Comparison of ENCODE assay signal across 8 cellular contexts in genomic region chr3:49805884-49806701, GRCh38. TPM values are rescaled to one million over a fixed set of nuclear protein-coding genes. Genes with fewer than 3 reads are reported as not detected.
DNase-seq lines count a peak whose midpoint lies in the region; ATAC-seq and TF ChIP-seq lines count a peak whose summit lies in the region.

No MANE protein-coding gene starts in this region.

- TF ChIP-seq CTCF in nephron (IDR thresholded peaks at IDR 0.05; ENCODE audit: unreplicated experiment in 3 of 3): no peak

- H3K27me3 Mint-ChIP-seq in nephron (ENCODE audit: low read depth): peaks cover 12% of the 10 kb centered on the region

- H3K9me3 Mint-ChIP-seq in nephron: no peaks in the 10 kb centered on the region

- peak; percentile 36 to 92 for DNase-seq in dermis microvascular lymphatic vessel endothelial cell (ENCODE audit: low read depth in 2 of 2)
- DNase-seq in NCI-H1694 treated with DMSO at 0.1 percent for 48 hours (lab: John Stamatoyannopoulos, UW): no peak
- no peak for DNase-seq in kidney tubule cell (ENCODE audit: low spot score)

- H3K27ac Mint-ChIP-seq in nephron: peak overlapping the region; percentile 100

- H3K9me3 ChIP-seq in BLaER1 (no peaks in the 10 kb centered on the region), KOPT-K1 (ENCODE audit: insufficient read depth, low read length, poor library complexity, severe bottlenecking) (no peaks in the 10 kb centered on the region)

- H3K4me3 ChIP-seq in BLaER1: peak overlapping the region; percentile 64

- H3K36me3 Mint-ChIP-seq in nephron (ENCODE audit: low read depth): peaks cover 3% of the 10 kb centered on the region

- ATAC-seq in GM18511 (IDR thresholded peaks at IDR 0.05; ENCODE audit: unreplicated experiment) (no peak), HG03159 (IDR thresholded peaks at IDR 0.05; ENCODE audit: unreplicated experiment) (no peak)

- H3K9ac ChIP-seq in BLaER1: peak overlapping the region; percentile 99

- peak overlapping the region; percentile 97 for H3K4me2 ChIP-seq in BLaER1

- H3K4me1 Mint-ChIP-seq in nephron: peaks cover 43% of the 10 kb centered on the region

- H3K27me3 ChIP-seq in BLaER1: peaks cover 13% of the 10 kb centered on the region

- peak overlapping the region; percentile 86 to 90 (median 88) for H3K4me3 Mint-ChIP-seq in nephron

- H4K20me1 ChIP-seq in BLaER1: no peaks in the 10 kb centered on the region

- peaks cover 79% of the 10 kb centered on the region for H3K4me1 ChIP-seq in BLaER1

- peaks cover 30% of the 10 kb centered on the region for H3K36me3 ChIP-seq in BLaER1
- peaks cover 22% of the 10 kb centered on the region; the same call in 1 of the 2 replicates for H3K36me3 ChIP-seq in KOPT-K1 (ENCODE audit: insufficient read depth, low read length)

- peak overlapping the region; percentile 100 for H3K27ac ChIP-seq in BLaER1
- peak overlapping the region; percentile 96 for H3K27ac ChIP-seq in KOPT-K1 (ENCODE audit: low read depth, low read length, poor library complexity, severe bottlenecking)

RNA-seq across cellular contexts. Expression of gene INKA1, which starts 3.0 kb away (rescaled TPM):
- total RNA-seq in dermis microvascular lymphatic vessel endothelial cell: 13.6 and 15.0 TPM in 2 replicates

RNA-seq across cellular contexts. Expression of gene CDHR4, which starts 6.4 kb away (rescaled TPM):
- total RNA-seq in dermis microvascular lymphatic vessel endothelial cell: not detected in 2 replicates

RNA-seq across cellular contexts. Expression of gene UBA7, which starts 7.7 kb away (rescaled TPM):
- 21.6 and 37.4 TPM in 2 replicates for total RNA-seq in dermis microvascular lymphatic vessel endothelial cell

RNA-seq across cellular contexts. Expression of gene IP6K1, which starts 19.8 kb away (rescaled TPM):
- total RNA-seq in dermis microvascular lymphatic vessel endothelial cell: 41.1 and 60.8 TPM in 2 replicates

RNA-seq across cellular contexts. Expression of gene TRAIP, which starts 50.3 kb away (rescaled TPM):
- 1.8 and 3.2 TPM in 2 replicates for total RNA-seq in dermis microvascular lymphatic vessel endothelial cell

Comparison
In these comparisons a context has a peak if more than half of its experiments do, and no peak if none do; other contexts are left out.
1. DNase-seq: peak in dermis microvascular lymphatic vessel endothelial cell (2 of 2); none in NCI-H1694 treated with DMSO at 0.1 percent for 48 hours (single experiment) and kidney tubule cell (single experiment).